Comparison of ENCODE assay signal across 21 cellular contexts in genomic region chr7:37452346-37452745, GRCh38. TPM values are rescaled to one million over a fixed set of nuclear protein-coding genes. Genes with fewer than 3 reads are reported as not detected.
"Had no signal": no experiment of that assay in that cellular context is flagged by ENCODE, and none has a peak within 500 bp of the region (broad histone marks: within the 10 kb centered on the region; RNA-seq: fewer than 3 reads in every experiment).

No MANE protein-coding gene starts in this region.

- H3K4me3 Mint-ChIP-seq: memory B cell, mesothelial cell of epicardium, nephron had no signal

- ATAC-seq: heart left ventricle, left cardiac atrium, lower lobe of right lung, right cardiac atrium had no signal

- H3K27me3 Mint-ChIP-seq: memory B cell had no signal

- H3K9me3 Mint-ChIP-seq: memory B cell had no signal

- H3K27ac Mint-ChIP-seq: immature natural killer cell, memory B cell, mesothelial cell of epicardium, nephron had no signal

- DNase-seq: colonic mucosa; effector CD4-positive, alpha-beta T cell; heart left ventricle; hippocampal formation; immature natural killer cell; kidney; left cardiac atrium; left ventricle myocardium inferior; lower lobe of right lung; posterior cingulate gyrus; right cardiac atrium; small intestine; stimulated activated CD4-positive, alpha-beta T cell treated with anti-CD3 and anti-CD28 coated beads, Interleukin-12 subunit alpha, Interleukin-12 subunit beta, amount 100 ng/mL, for 4 hours; stimulated activated naive CD4-positive, alpha-beta T cell; stomach; substantia nigra; transverse colon had no signal

- H3K36me3 Mint-ChIP-seq: mesothelial cell of epicardium had no signal

RNA-seq across cellular contexts. Expression of gene ELMO1, which starts 3.7 kb away (rescaled TPM):
- total RNA-seq: osteocyte had no signal
